ENCODE assay signal across 8 cellular contexts in the genomic region with DNA sequence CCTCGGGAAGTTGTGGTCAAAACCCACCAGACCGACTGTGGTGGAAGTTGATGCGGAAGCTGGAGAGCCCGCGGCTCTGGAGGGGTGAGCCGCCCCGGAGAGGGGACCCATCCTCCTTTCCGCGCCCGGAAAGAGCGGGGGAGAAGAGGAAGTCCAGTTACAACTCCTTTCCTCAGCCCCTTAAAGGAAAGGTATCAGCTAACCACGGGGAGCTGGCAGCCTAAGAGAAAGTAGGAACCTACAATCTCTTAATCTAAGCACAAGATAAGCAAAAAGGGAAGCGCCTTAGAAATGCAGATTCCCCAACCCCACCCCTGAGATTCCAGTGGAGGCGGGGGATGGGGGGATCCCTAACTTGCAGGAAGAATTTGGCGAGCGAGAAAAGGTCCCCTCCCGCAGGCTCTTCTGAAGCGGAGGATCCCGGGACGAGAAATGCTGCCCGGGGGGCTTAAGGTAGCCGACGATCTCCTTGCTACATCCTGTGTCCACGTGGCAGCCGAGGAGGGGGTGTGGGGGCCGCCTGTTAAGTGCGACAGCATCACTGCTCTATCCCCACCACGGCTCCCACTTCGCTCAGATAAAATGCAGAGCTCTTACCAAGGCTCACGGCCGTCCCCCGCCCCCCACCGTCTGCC.
DNase-seq lines count a peak whose midpoint lies in the region; ATAC-seq and TF ChIP-seq lines count a peak whose summit lies in the region.

No MANE protein-coding gene starts in this region.

- ATAC-seq in HG02885 (IDR thresholded peaks at IDR 0.05; ENCODE audit: poor library complexity, unreplicated experiment): no peak

- H3K27ac Mint-ChIP-seq in type B pancreatic cell: peak overlapping the region; percentile 70

- H3K27me3 Mint-ChIP-seq in type B pancreatic cell: peaks cover 39% of the 10 kb centered on the region

- peak overlapping the region; percentile 93 for H3K4me3 Mint-ChIP-seq in type B pancreatic cell

- H3K4me1 Mint-ChIP-seq in type B pancreatic cell (ENCODE audit: unreplicated experiment): peaks cover 21% of the 10 kb centered on the region

- TF ChIP-seq CTCF in type B pancreatic cell (conservative IDR thresholded peaks at IDR 0.05): no peak

- H3K9me3 Mint-ChIP-seq in type B pancreatic cell: no peaks in the 10 kb centered on the region

- peak; percentile 25 for DNase-seq in stimulated activated CD4-positive, alpha-beta T cell treated with anti-CD3 and anti-CD28 coated beads, Interleukin-15, amount 100 ng/mL, for 24 hours
- no peak for DNase-seq in stimulated activated CD4-positive, alpha-beta T cell treated with anti-CD3 and anti-CD28 coated beads, Interleukin-4, amount 100 ng/mL, for 24 hours
- peak; percentile 23 for DNase-seq in activated naive CD4-positive, alpha-beta T cell treated with anti-CD3 and anti-CD28 coated beads, Interleukin-2, amount 50 U/mL, for 16 hours
- DNase-seq in iPS-NIHi11 (ENCODE audit: low spot score) (peak; percentile 64), type B pancreatic cell (ENCODE audit: extremely low spot score, unreplicated experiment) (no peak), NCI-H2196 (lab: John Stamatoyannopoulos, UW; ENCODE audit: unreplicated experiment) (no peak), NCI-H1436 (lab: John Stamatoyannopoulos, UW) (no peak)

- no peaks in the 10 kb centered on the region for H3K36me3 Mint-ChIP-seq in type B pancreatic cell

Comparison
In these comparisons a context has a peak if more than half of its experiments do, and no peak if none do; other contexts are left out.
1. DNase-seq: peak in stimulated activated CD4-positive, alpha-beta T cell treated with anti-CD3 and anti-CD28 coated beads, Interleukin-15, amount 100 ng/mL, for 24 hours (single experiment), activated naive CD4-positive, alpha-beta T cell treated with anti-CD3 and anti-CD28 coated beads, Interleukin-2, amount 50 U/mL, for 16 hours (single experiment) and iPS-NIHi11 (single experiment); none in stimulated activated CD4-positive, alpha-beta T cell treated with anti-CD3 and anti-CD28 coated beads, Interleukin-4, amount 100 ng/mL, for 24 hours (single experiment), type B pancreatic cell (single experiment), NCI-H2196 (single experiment) and NCI-H1436 (single experiment).